8 cellular contexts compared by ENCODE assay signal in the genomic region with DNA sequence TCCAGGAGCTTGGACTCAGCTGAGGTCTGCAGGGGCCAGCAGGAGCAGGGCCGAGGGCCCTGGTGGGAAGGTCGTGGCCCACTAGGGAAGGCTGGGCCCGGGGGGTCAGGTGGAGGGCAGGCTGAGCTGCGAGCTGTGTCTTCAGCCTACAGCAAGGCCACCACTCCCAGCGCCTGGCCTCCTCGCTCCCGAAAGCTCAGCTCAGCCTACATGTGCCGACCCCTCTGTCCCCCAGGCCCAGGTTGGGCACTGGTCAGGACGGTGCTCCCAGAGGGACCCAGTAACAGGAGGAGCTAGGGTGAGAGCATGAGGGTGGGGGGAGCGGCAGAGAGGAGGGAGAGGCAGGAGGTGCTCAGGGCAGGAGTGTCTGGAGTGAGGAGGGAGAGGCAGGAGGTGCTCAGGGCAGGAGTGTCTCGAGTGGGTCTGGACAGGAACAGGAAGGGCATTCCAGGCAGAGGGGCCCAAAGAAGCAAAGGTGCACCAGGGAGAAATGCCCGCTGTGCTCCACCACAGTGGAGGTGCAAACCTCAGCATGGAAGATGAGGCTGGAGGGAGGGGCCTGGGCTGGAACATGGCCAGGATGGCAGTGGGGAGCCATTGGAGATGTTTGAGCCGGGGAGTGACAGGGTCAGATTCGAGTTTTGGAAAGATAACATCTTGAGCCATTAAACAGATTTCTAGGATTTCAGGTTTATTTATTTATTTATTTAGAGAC. TPM values are rescaled to one million over a fixed set of nuclear protein-coding genes. Genes with fewer than 3 reads are reported as not detected.
DNase-seq lines count a peak whose midpoint lies in the region; ATAC-seq, FAIRE-seq and TF ChIP-seq lines count a peak whose summit lies in the region.

No MANE protein-coding gene starts in this region.

- peaks cover 26% of the 10 kb centered on the region for H3K4me1 ChIP-seq in CD8-positive, alpha-beta T cell (ENCODE audit: insufficient read depth, low read length)
- H3K4me1 ChIP-seq in esophagus (ENCODE audit: control insufficient read depth in 2 of 2, insufficient read depth in 2 of 2, low read length in 1 of 2): peaks cover 8 to 44% of the 10 kb centered on the region in 2 donors
- H3K4me1 ChIP-seq in trophoblast cell (ENCODE audit: control insufficient read depth in 1 of 2, insufficient read depth in 2 of 2, low read length in 2 of 2): peaks cover 24 to 35% of the 10 kb centered on the region in 2 experiments

- H3K79me1 ChIP-seq in trophoblast cell (ENCODE audit: low read length): peaks cover 12% of the 10 kb centered on the region

- peak overlapping the region; percentile 5 for H4K8ac ChIP-seq in trophoblast cell (ENCODE audit: low read depth, low read length)

- no peak overlapping the region for H2BK5ac ChIP-seq in trophoblast cell (ENCODE audit: low read depth, low read length, poor library complexity)

- H3K79me2 ChIP-seq in trophoblast cell (ENCODE audit: control insufficient read depth, insufficient read depth, low read length, poor library complexity): peaks cover 3% of the 10 kb centered on the region

- H3K4me3 Mint-ChIP-seq in CD8-positive, alpha-beta T cell: peak overlapping the region; percentile 76

- H3K18ac ChIP-seq in trophoblast cell (ENCODE audit: low read length): peak overlapping the region; percentile 4

- peak overlapping the region; percentile 24 for H4K12ac ChIP-seq in trophoblast cell (ENCODE audit: low read depth, low read length)

- H3K27ac ChIP-seq in CD8-positive, alpha-beta T cell (ENCODE audit: low read depth, low read length): peak overlapping the region; percentile 69
- H3K27ac ChIP-seq in RWPE1 (peak overlapping the region; percentile 100), esophagus (ENCODE audit: low read depth in 2 of 2, low read length in 1 of 2) (peak overlapping the region in 1 of 2 donors; percentile 66), trophoblast cell (ENCODE audit: low read depth, low read length) (no peak overlapping the region)

- peak overlapping the region; percentile 60 for H4K91ac ChIP-seq in trophoblast cell (ENCODE audit: low read depth, low read length)

- no peaks in the 10 kb centered on the region for H3K9me3 Mint-ChIP-seq in CD8-positive, alpha-beta T cell

- H3K27me3 Mint-ChIP-seq in CD8-positive, alpha-beta T cell (ENCODE audit: low read depth): no peaks in the 10 kb centered on the region

- CTCF ChIA-PET in CD8-positive, alpha-beta T cell (lab: Charles Lee): interaction anchor here (0.5 to 1.9 kb wide), 5 partner anchors 7 to 310 kb away, joined by 3 to 7 read pairs (median 5); no protein-coding TSS in a partner anchor
- CTCF ChIA-PET in RWPE1 (lab: Yijun Ruan, JAX): interaction anchor here (0.6 to 0.8 kb wide), 7 partner anchors 65 to 1560 kb away, joined by 3 to 4 read pairs (median 3); no protein-coding TSS in a partner anchor

- no peak for ATAC-seq in CD8-positive, alpha-beta T cell
- ATAC-seq in HG03139 (IDR thresholded peaks at IDR 0.05; ENCODE audit: unreplicated experiment): no peak

- H3K36me3 Mint-ChIP-seq in CD8-positive, alpha-beta T cell: no peaks in the 10 kb centered on the region

- peak overlapping the region; percentile 4 for H2AK5ac ChIP-seq in trophoblast cell (ENCODE audit: low read length)

- H3K4ac ChIP-seq in trophoblast cell (ENCODE audit: low read depth, low read length): no peak overlapping the region

- H3K4me1 Mint-ChIP-seq in CD8-positive, alpha-beta T cell (ENCODE audit: low read depth): peaks cover 16% of the 10 kb centered on the region

- H2BK12ac ChIP-seq in trophoblast cell (ENCODE audit: low read length): no peak overlapping the region

- H3K9ac ChIP-seq in trophoblast cell (ENCODE audit: low read length): no peak overlapping the region

- intact Hi-C loops in CD8-positive, alpha-beta T cell (cut with DNase I, micrococcal nuclease): loop anchor here (5.0 kb wide), 6 partner anchors 73 to 433 kb away; a partner anchor contains a TSS

- H3K9me3 ChIP-seq in CD8-positive, alpha-beta T cell (ENCODE audit: low read length): no peaks in the 10 kb centered on the region
- H3K9me3 ChIP-seq in esophagus (ENCODE audit: control insufficient read depth in 2 of 2, insufficient read depth in 1 of 2, low read depth in 1 of 2, low read length in 1 of 2) (no peaks in the 10 kb centered on the region), trophoblast cell (ENCODE audit: insufficient read depth, low read depth, low read length) (peaks cover 7% of the 10 kb centered on the region)

- peak overlapping the region; percentile 45 for H3K27ac Mint-ChIP-seq in CD8-positive, alpha-beta T cell

- peak overlapping the region; percentile 8 for H2AFZ ChIP-seq in trophoblast cell (ENCODE audit: insufficient read depth, low read length, poor library complexity)

- no peak for TF ChIP-seq CTCF in CD8-positive, alpha-beta T cell (IDR thresholded peaks at IDR 0.05)
- no peak for TF ChIP-seq CTCF in RWPE1 (conservative IDR thresholded peaks at IDR 0.05; ENCODE audit: low read depth)

- POLR2A ChIA-PET in CD8-positive, alpha-beta T cell (lab: Charles Lee): interaction anchor here (1.0 to 1.6 kb wide), 2 partner anchors 9 to 74 kb away, joined by 3 read pairs; a partner anchor contains a TSS
- POLR2A ChIA-PET in RWPE1 (lab: Yijun Ruan, JAX; ENCODE audit: low non-redundant PET): no interaction called here

- no peaks in the 10 kb centered on the region for H3K36me3 ChIP-seq in CD8-positive, alpha-beta T cell (ENCODE audit: insufficient read depth, low read length)
- no peaks in the 10 kb centered on the region for H3K36me3 ChIP-seq in esophagus (ENCODE audit: control insufficient read depth in 2 of 2, insufficient read depth in 2 of 2, low read length in 1 of 2)
- H3K36me3 ChIP-seq in trophoblast cell (ENCODE audit: control insufficient read depth in 1 of 2, insufficient read depth in 2 of 2, low read length in 2 of 2): no peaks in the 10 kb centered on the region

- WGBS in esophagus, 2 donors: 59 to 66% methylated on average over 14 of the region's 14 CpGs
- no CpG with 5 or more reads among the region's 14 CpGs for WGBS in trophoblast cell (ENCODE audit: extremely low coverage, insufficient coverage, insufficient read length)

- H3K23ac ChIP-seq in trophoblast cell (ENCODE audit: low read length): no peak overlapping the region

- H3K27me3 ChIP-seq in CD8-positive, alpha-beta T cell (ENCODE audit: insufficient read depth, low read length): no peaks in the 10 kb centered on the region
- H3K27me3 ChIP-seq in esophagus (ENCODE audit: control insufficient read depth in 1 of 2, insufficient read depth in 2 of 2, low read length in 2 of 2): no peaks in the 10 kb centered on the region
- no peaks in the 10 kb centered on the region for H3K27me3 ChIP-seq in trophoblast cell (ENCODE audit: insufficient read depth, low read length)

- H3K4me2 ChIP-seq in trophoblast cell (ENCODE audit: low read length): peak overlapping the region; percentile 91

- H3K14ac ChIP-seq in trophoblast cell (ENCODE audit: low read length): peak overlapping the region; percentile 62

- DNase-seq in CD8-positive, alpha-beta T cell: no peak
- DNase-seq in RWPE1 (ENCODE audit: low spot score) (no peak), trophoblast cell (no peak), GM19239 (ENCODE audit: insufficient read length, low spot score) (no peak), medulla oblongata (ENCODE audit: extremely low spot score) (no peak), HT-29 (ENCODE audit: low spot score) (no peak)

- peak overlapping the region; percentile 72 for H3K4me3 ChIP-seq in CD8-positive, alpha-beta T cell (ENCODE audit: low read depth, low read length)
- H3K4me3 ChIP-seq in esophagus (ENCODE audit: low read depth in 1 of 2, low read length in 2 of 2) (peak overlapping the region; percentile 60 to 62), trophoblast cell (ENCODE audit: low read depth, low read length) (no peak overlapping the region)

- no peak overlapping the region for H2BK120ac ChIP-seq in trophoblast cell (ENCODE audit: insufficient read depth, low read length, poor library complexity)

- no peak for FAIRE-seq in GM19239 (lab: Jason Lieb, UNC)

RNA-seq across cellular contexts. Expression of a gene that starts 29.1 kb away (rescaled TPM):
- total RNA-seq in CD8-positive, alpha-beta T cell: 100 to 1,000 TPM in 1 of 2 experiments, 10 to 100 TPM in 1; 91.8 to 101 TPM
- polyA plus RNA-seq in esophagus: under 1 TPM; 0.42 to 0.47 TPM
- 0.04 and 0.10 TPM in 2 replicates for polyA plus RNA-seq in trophoblast cell (2013)
- total RNA-seq in HT-29 (2014; rRNA removed; shearing (Covaris generic)): not detected in 2 replicates

Comparison
In these comparisons a context has a peak if more than half of its experiments do, and no peak if none do; other contexts are left out.
1. RNA of a gene that starts 29.1 kb away (total RNA-seq): 91.8 to 101 TPM in CD8-positive, alpha-beta T cell; not detected in HT-29; every median in the first group is over 10 times any median in the second.